Comparison of ENCODE assay signal across 12 cellular contexts in the genomic region with DNA sequence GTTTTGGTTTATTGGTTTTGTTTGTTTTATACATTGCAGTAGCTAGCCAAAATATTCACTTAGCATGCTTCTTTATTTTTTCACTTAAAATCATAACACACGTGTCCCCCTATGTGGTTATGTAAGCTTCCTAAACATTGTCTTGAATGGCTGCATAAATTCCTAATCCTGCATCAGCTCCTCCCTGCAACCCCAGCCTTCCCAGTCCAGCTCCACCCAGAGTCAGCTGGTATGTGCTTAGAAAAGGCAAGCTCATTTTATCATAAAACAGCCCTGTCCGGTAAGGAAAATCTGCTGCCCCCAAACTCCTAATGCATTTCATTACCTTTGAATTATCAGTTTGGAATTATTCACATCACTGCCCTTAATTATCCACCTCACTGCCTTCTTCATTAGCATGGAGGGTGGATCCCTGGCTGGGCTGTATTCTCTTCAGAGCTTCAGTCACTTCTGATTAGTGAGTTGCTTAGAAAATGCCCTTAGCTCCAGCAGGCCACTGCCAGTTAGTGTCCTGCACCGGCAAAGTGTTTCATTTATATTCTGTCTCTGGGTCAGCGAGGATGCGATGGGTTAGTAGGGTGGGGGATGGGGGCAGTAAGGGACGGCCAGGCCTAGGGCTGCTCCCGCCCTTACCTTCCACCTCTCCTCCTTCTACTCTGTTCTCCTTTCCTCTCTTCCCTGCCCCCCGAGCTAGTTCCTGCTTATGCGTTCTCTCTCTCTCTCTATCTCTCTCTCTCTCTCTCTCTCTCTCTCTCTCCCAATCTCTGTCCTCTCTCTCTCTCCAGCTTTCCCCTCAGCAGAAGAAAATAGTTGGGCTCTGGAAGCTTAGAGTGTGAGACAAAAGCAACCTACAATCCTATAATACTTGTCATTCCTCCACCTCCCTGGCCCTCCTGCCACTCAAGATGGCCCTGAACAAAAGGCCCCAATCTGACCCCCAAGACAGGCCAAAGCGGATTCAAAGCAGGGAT.
DNase-seq lines count a peak whose midpoint lies in the region; ATAC-seq, FAIRE-seq and TF ChIP-seq lines count a peak whose summit lies in the region.
"Had no signal": no experiment of that assay in that cellular context is flagged by ENCODE, and none has a peak within 500 bp of the region (broad histone marks: within the 10 kb centered on the region; RNA-seq: fewer than 3 reads in every experiment).

No MANE protein-coding gene starts in this region.

- DNase-seq in GM12892 (ENCODE audit: insufficient read length) (no peak), cardiac muscle cell (ENCODE audit: low read depth in 1 of 2, low spot score in 1 of 2) (peak; percentile 23 to 46), trophoblast cell (peak in 1 of 2 donors; percentile 7), foreskin fibroblast (no peak), left lung (no peak)
- DNase-seq: GDM1; NCI-H187; stimulated activated CD4-positive, alpha-beta T cell treated with anti-CD3 and anti-CD28 coated beads, Interleukin-4, amount 100 ng/mL, for 1 hour had no signal

- H2BK5ac ChIP-seq in trophoblast cell (ENCODE audit: low read depth, low read length, poor library complexity), result no peak overlapping the region

- no peak for TF ChIP-seq CTCF in VCaP (conservative IDR thresholded peaks at IDR 0.05)
- no peak for TF ChIP-seq CTCF in cardiac muscle cell (IDR thresholded peaks at IDR 0.05; ENCODE audit: low read depth, low read length)
- TF ChIP-seq CTCF in foreskin fibroblast (IDR thresholded peaks at IDR 0.05; ENCODE audit: low read depth, low read length), result no peak
- no peak for TF ChIP-seq CTCF in left lung (IDR thresholded peaks at IDR 0.05)

- H3K79me1 ChIP-seq in trophoblast cell (ENCODE audit: low read length), result peaks cover 2% of the 10 kb centered on the region

- FAIRE-seq in GM12892 (lab: Jason Lieb, UNC), result peak; percentile 30

- H3K27me3 ChIP-seq in cardiac muscle cell (no peaks in the 10 kb centered on the region), trophoblast cell (ENCODE audit: insufficient read depth, low read length) (no peaks in the 10 kb centered on the region), left lung (no peaks in the 10 kb centered on the region)

- H2BK120ac ChIP-seq in trophoblast cell (ENCODE audit: insufficient read depth, low read length, poor library complexity), result no peak overlapping the region

- no peak overlapping the region for H3K4me3 ChIP-seq in cardiac muscle cell
- H3K4me3 ChIP-seq in trophoblast cell (ENCODE audit: low read depth, low read length), result no peak overlapping the region
- no peak overlapping the region for H3K4me3 ChIP-seq in foreskin fibroblast (ENCODE audit: low read depth in 1 of 2, low read length in 2 of 2)
- no peak overlapping the region for H3K4me3 ChIP-seq in left lung
- H3K4me3 ChIP-seq: lung had no signal

- no peak overlapping the region for H3K18ac ChIP-seq in trophoblast cell (ENCODE audit: low read length)

- H3K14ac ChIP-seq in trophoblast cell (ENCODE audit: low read length), result no peak overlapping the region

- H3K23ac ChIP-seq in trophoblast cell (ENCODE audit: low read length), result no peak overlapping the region

- WGBS in trophoblast cell (ENCODE audit: extremely low coverage, insufficient coverage, insufficient read length), result no CpG with 5 or more reads among the region's 10 CpGs

- H4K8ac ChIP-seq in trophoblast cell (ENCODE audit: low read depth, low read length), result no peak overlapping the region

- intact Hi-C loops in left lung (cut with DNase I), result no loop called here

- no peak overlapping the region for H3K9ac ChIP-seq in trophoblast cell (ENCODE audit: low read length)

- H3K79me2 ChIP-seq in trophoblast cell (ENCODE audit: control insufficient read depth, insufficient read depth, low read length, poor library complexity), result no peaks in the 10 kb centered on the region

- H3K4ac ChIP-seq in trophoblast cell (ENCODE audit: low read depth, low read length), result no peak overlapping the region

- ATAC-seq in HG02759 (IDR thresholded peaks at IDR 0.05; ENCODE audit: unreplicated experiment), result no peak
- ATAC-seq in HG03135 (IDR thresholded peaks at IDR 0.05; ENCODE audit: unreplicated experiment), result no peak
- no peak for ATAC-seq in left lung

- H3K4me2 ChIP-seq in trophoblast cell (ENCODE audit: low read length), result peak overlapping the region; percentile 32

- H3K36me3 ChIP-seq in cardiac muscle cell, result no peaks in the 10 kb centered on the region
- H3K36me3 ChIP-seq in trophoblast cell (ENCODE audit: control insufficient read depth in 1 of 2, insufficient read depth in 2 of 2, low read length in 2 of 2), result no peaks in the 10 kb centered on the region
- no peaks in the 10 kb centered on the region for H3K36me3 ChIP-seq in left lung

- no peak overlapping the region for H2AK5ac ChIP-seq in trophoblast cell (ENCODE audit: low read length)

- peak overlapping the region; percentile 76 for H3K27ac ChIP-seq in VCaP
- H3K27ac ChIP-seq in cardiac muscle cell, result peak overlapping the region; percentile 15
- peak overlapping the region; percentile 64 for H3K27ac ChIP-seq in trophoblast cell (ENCODE audit: low read depth, low read length)
- H3K27ac ChIP-seq in left lung, result peak overlapping the region in 1 of 2 donors; percentile 6

- no peak overlapping the region for H4K12ac ChIP-seq in trophoblast cell (ENCODE audit: low read depth, low read length)

- no peaks in the 10 kb centered on the region for H3K9me3 ChIP-seq in cardiac muscle cell (ENCODE audit: low read depth)
- no peaks in the 10 kb centered on the region for H3K9me3 ChIP-seq in trophoblast cell (ENCODE audit: insufficient read depth, low read depth, low read length)
- H3K9me3 ChIP-seq in left lung, result no peaks in the 10 kb centered on the region

- no peak overlapping the region for H2BK12ac ChIP-seq in trophoblast cell (ENCODE audit: low read length)

- peak overlapping the region; percentile 36 for H4K91ac ChIP-seq in trophoblast cell (ENCODE audit: low read depth, low read length)

- TF ChIP-seq POLR2A in GM12892 (IDR thresholded peaks at IDR 0.05; ENCODE audit: low read depth, low read length), result no peak

- H2AFZ ChIP-seq in trophoblast cell (ENCODE audit: insufficient read depth, low read length, poor library complexity), result no peak overlapping the region

- no peaks in the 10 kb centered on the region for H3K4me1 ChIP-seq in cardiac muscle cell (ENCODE audit: low read depth)
- H3K4me1 ChIP-seq in trophoblast cell (ENCODE audit: control insufficient read depth in 1 of 2, insufficient read depth in 2 of 2, low read length in 2 of 2), result peaks cover 6 to 9% of the 10 kb centered on the region in 2 experiments
- peaks cover 0 to 5% of the 10 kb centered on the region in 2 donors for H3K4me1 ChIP-seq in left lung

Comparison
In these comparisons a context has a peak if more than half of its experiments do, and no peak if none do; other contexts are left out.
1. DNase-seq: peak in cardiac muscle cell (2 of 2); none in GM12892 (single experiment), foreskin fibroblast (0 of 2) and left lung (0 of 2).